ENCODE assay signal across 22 cellular contexts in genomic region chr7:155354371-155355048, GRCh38.
"Had no signal": no experiment of that assay in that cellular context is flagged by ENCODE, and none has a peak within 500 bp of the region (broad histone marks: within the 10 kb centered on the region; RNA-seq: fewer than 3 reads in every experiment).

No MANE protein-coding gene starts in this region.

- H3K4me2 ChIP-seq: hepatocyte had no signal

- H3K27ac Mint-ChIP-seq: activated naive CD4-positive, alpha-beta T cell treated with anti-CD3 and anti-CD28 coated beads for 36 hours; activated naive CD8-positive, alpha-beta T cell treated with anti-CD3 and anti-CD28 coated beads, Interleukin-2, amount 10 ng/mL, durations not matched to agents 7 days and 5 days; immature natural killer cell; mesothelial cell of epicardium; stimulated activated effector memory CD8-positive, alpha-beta T cell treated with anti-CD3 and anti-CD28 coated beads, Interleukin-12 subunit alpha, Interleukin-12 subunit beta, amount 100 ng/mL, for 72 hours; WTC11 had no signal

- H3K4me3 Mint-ChIP-seq: activated naive CD4-positive, alpha-beta T cell treated with anti-CD3 and anti-CD28 coated beads for 36 hours; activated naive CD8-positive, alpha-beta T cell treated with anti-CD3 and anti-CD28 coated beads, Interleukin-2, amount 10 ng/mL, durations not matched to agents 7 days and 5 days; immature natural killer cell; mesothelial cell of epicardium; naive thymus-derived CD8-positive, alpha-beta T cell; stimulated activated effector memory CD8-positive, alpha-beta T cell treated with anti-CD3 and anti-CD28 coated beads, Interleukin-12 subunit alpha, Interleukin-12 subunit beta, amount 100 ng/mL, for 72 hours; WTC11 had no signal

- H3K9me3 Mint-ChIP-seq: activated naive CD4-positive, alpha-beta T cell treated with anti-CD3 and anti-CD28 coated beads for 36 hours; activated naive CD8-positive, alpha-beta T cell treated with anti-CD3 and anti-CD28 coated beads, Interleukin-2, amount 10 ng/mL, durations not matched to agents 7 days and 5 days; mesothelial cell of epicardium; naive thymus-derived CD8-positive, alpha-beta T cell; stimulated activated effector memory CD8-positive, alpha-beta T cell treated with anti-CD3 and anti-CD28 coated beads, Interleukin-12 subunit alpha, Interleukin-12 subunit beta, amount 100 ng/mL, for 72 hours had no signal

- H3K27ac ChIP-seq: coronary artery, esophagus muscularis mucosa, hepatocyte, left ventricle myocardium inferior, pancreas, skin epidermis, transverse colon had no signal

- H3K79me2 ChIP-seq: hepatocyte had no signal

- H3K4me1 ChIP-seq: left ventricle myocardium inferior, pancreas, transverse colon had no signal

- ATAC-seq: naive thymus-derived CD8-positive, alpha-beta T cell; pancreas; right cardiac atrium; stimulated activated effector memory CD8-positive, alpha-beta T cell treated with anti-CD3 and anti-CD28 coated beads, Interleukin-12 subunit alpha, Interleukin-12 subunit beta, amount 100 ng/mL, for 72 hours; WTC11 had no signal

- H3K36me3 Mint-ChIP-seq: activated naive CD8-positive, alpha-beta T cell treated with anti-CD3 and anti-CD28 coated beads, Interleukin-2, amount 10 ng/mL, durations not matched to agents 7 days and 5 days; mesothelial cell of epicardium; naive thymus-derived CD8-positive, alpha-beta T cell; WTC11 had no signal

- H3K4me1 Mint-ChIP-seq: activated naive CD8-positive, alpha-beta T cell treated with anti-CD3 and anti-CD28 coated beads, Interleukin-2, amount 10 ng/mL, durations not matched to agents 7 days and 5 days; immature natural killer cell; mesothelial cell of epicardium; stimulated activated effector memory CD8-positive, alpha-beta T cell treated with anti-CD3 and anti-CD28 coated beads, Interleukin-12 subunit alpha, Interleukin-12 subunit beta, amount 100 ng/mL, for 72 hours had no signal

- H3K9me3 ChIP-seq: esophagus muscularis mucosa, left ventricle myocardium inferior, pancreas, transverse colon had no signal

- H3K27me3 Mint-ChIP-seq: activated naive CD8-positive, alpha-beta T cell treated with anti-CD3 and anti-CD28 coated beads, Interleukin-2, amount 10 ng/mL, durations not matched to agents 7 days and 5 days had no signal

- DNase-seq: activated effector memory CD4-positive, alpha-beta T cell treated with Interleukin-2 at 50 U/mL for 16 hours; activated naive CD4-positive, alpha-beta T cell treated with anti-CD3 and anti-CD28 coated beads for 36 hours; activated naive CD8-positive, alpha-beta T cell treated with anti-CD3 and anti-CD28 coated beads, Interleukin-2, amount 10 ng/mL, durations not matched to agents 7 days and 5 days; activated T-cell treated with anti-CD3 and anti-CD28 coated beads, Interleukin-2, amount 50 U/mL, for 48 hours; amygdala; cerebellar nuclear complex; immature natural killer cell; left ventricle myocardium inferior; mammary epithelial cell; right cardiac atrium; stimulated activated CD4-positive, alpha-beta T cell treated with anti-CD3 and anti-CD28 coated beads, Interleukin-2, amount 100 ng/mL, for 24 hours; T-helper 9 cell; transverse colon had no signal

- H3K36me3 ChIP-seq: esophagus muscularis mucosa, left ventricle myocardium inferior, pancreas, transverse colon had no signal

- H2AFZ ChIP-seq: hepatocyte had no signal

- H3K4me3 ChIP-seq: coronary artery, esophagus muscularis mucosa, hepatocyte, left ventricle myocardium inferior, pancreas, skin epidermis, transverse colon had no signal
